In the genomic region with DNA sequence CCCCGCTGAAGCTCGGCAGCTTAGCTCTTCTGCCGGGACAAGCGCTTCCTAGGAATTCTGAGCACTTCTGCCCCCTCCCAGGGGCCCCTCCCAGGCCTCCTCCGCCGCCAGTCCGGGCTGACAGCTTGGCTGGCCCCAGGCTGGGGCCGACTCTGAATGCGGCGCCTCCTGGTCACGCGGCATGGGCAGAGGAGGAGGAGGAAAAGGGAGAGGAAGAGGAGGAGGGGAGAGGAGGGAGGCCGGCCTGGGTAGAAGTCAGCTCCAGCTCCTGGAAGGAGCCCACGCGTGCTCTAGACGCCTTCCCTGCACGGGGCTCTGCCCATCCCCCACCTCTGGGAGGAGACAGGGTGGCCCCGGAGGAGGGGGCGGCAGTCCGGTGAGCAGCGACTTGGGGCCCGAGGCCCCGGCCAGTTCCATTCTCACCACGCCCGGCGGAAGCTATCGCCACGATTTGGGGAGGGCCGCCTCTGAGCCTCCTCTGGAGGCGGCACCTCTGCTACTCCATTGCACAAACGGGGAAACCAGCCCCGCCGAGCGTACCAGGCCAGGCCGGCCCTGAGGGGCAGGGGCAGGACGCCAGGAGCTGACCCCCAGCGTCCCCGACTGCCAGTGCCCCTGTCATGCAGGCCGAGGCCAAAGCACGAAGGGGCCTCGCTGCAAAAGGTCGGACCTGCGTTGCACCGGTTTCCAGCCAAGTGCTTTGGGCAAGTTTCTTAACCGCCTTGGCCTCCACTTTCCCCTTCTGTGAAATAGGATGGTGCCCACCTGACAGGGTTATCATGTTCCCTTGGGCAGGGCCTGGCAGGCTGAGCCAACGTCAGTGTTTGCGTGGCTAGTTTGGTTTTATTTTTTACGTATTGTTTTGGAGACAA, we compare ENCODE assay signal across 8 cellular contexts. TPM values are rescaled to one million over a fixed set of nuclear protein-coding genes. Genes with fewer than 3 reads are reported as not detected.
A peak's percentile ranks its signal among the peaks of the same experiment; 100 is the strongest.
DNase-seq lines count a peak whose midpoint lies in the region; TF ChIP-seq lines count a peak whose summit lies in the region.

No MANE protein-coding gene starts in this region.

- H3K4me1 ChIP-seq in Caco-2 = peaks cover 31% of the 10 kb centered on the region
- H3K4me1 ChIP-seq in mucosa of stomach (ENCODE audit: control insufficient read depth, insufficient read depth, low read length) = peaks cover 19% of the 10 kb centered on the region

- H3K27ac Mint-ChIP-seq in Caco-2 (ENCODE audit: unreplicated experiment) = no peak overlapping the region

- POLR2A ChIA-PET in Caco-2 (lab: Charles Lee) = no interaction called here

- H3K9me3 ChIP-seq in Caco-2 (no peaks in the 10 kb centered on the region), mucosa of stomach (ENCODE audit: control insufficient read depth, low read length) (no peaks in the 10 kb centered on the region)

- peak overlapping the region; percentile 10 for H3K9ac ChIP-seq in mucosa of stomach (ENCODE audit: low read length)

- H3K27ac ChIP-seq in dorsolateral prefrontal cortex = peak overlapping the region in 34 of 59 donors; percentile 1 to 85 (median 48)

- peaks cover 24% of the 10 kb centered on the region for H3K4me1 Mint-ChIP-seq in Caco-2 (ENCODE audit: low read depth, unreplicated experiment)

- no peaks in the 10 kb centered on the region for H3K27me3 Mint-ChIP-seq in Caco-2 (ENCODE audit: insufficient read depth, unreplicated experiment)

- H3K9me3 Mint-ChIP-seq in Caco-2 (ENCODE audit: unreplicated experiment) = no peaks in the 10 kb centered on the region

- TF ChIP-seq CTCF in Caco-2 (IDR thresholded peaks at IDR 0.05; ENCODE audit: insufficient read depth in 1 of 2, low read depth in 1 of 2, low read length in 1 of 2, severe bottlenecking in 1 of 2, unreplicated experiment in 1 of 2) = no peak
- no peak for TF ChIP-seq CTCF in dorsolateral prefrontal cortex (IDR thresholded peaks at IDR 0.05 in 54 of 56, conservative IDR thresholded peaks at IDR 0.05 in 2 of 56; ENCODE audit: low read depth in 1 of 56, partially characterized antibody in 56 of 56)

- CTCF ChIA-PET in Caco-2 (lab: Charles Lee) = interaction anchor here (0.6 to 2.5 kb wide), 4 partner anchors 18 to 1764 kb away, joined by 3 to 8 read pairs (median 4); no protein-coding TSS in a partner anchor

- H3K4me3 ChIP-seq in Caco-2 (ENCODE audit: low read depth, low read length) (peak overlapping the region; percentile 63), dorsolateral prefrontal cortex (peak overlapping the region in 56 of 59 donors; percentile 8 to 97 (median 76)), mucosa of stomach (ENCODE audit: low read length) (peak overlapping the region; percentile 31)

- peaks cover 8% of the 10 kb centered on the region for H3K36me3 Mint-ChIP-seq in Caco-2 (ENCODE audit: insufficient read depth, unreplicated experiment)

- DNase-seq in Caco-2 (peak in 1 of 2 experiments; percentile 46), NOMO-1 (lab: John Stamatoyannopoulos, UW; ENCODE audit: unreplicated experiment in 2 of 2) (peak; percentile 40 to 74), dorsolateral prefrontal cortex (peak in 3 of 10 donors; percentile 15 to 49 (median 31)), NCI-H1105 (lab: John Stamatoyannopoulos, UW) (no peak), GF-D8 (lab: John Stamatoyannopoulos, UW) (no peak), NCI-H1092 treated with DMSO at 0.1 percent for 48 hours (lab: John Stamatoyannopoulos, UW) (no peak), NCI-H146 treated with DMSO at 0.1 percent for 48 hours (lab: John Stamatoyannopoulos, UW; ENCODE audit: unreplicated experiment) (no peak)

- H3K27me3 ChIP-seq in Caco-2 (replicated peaks; ENCODE audit: control insufficient read depth, insufficient read depth, low read length) (no peaks in the 10 kb centered on the region), dorsolateral prefrontal cortex (no peaks in the 10 kb centered on the region), mucosa of stomach (ENCODE audit: control insufficient read depth, insufficient read depth, low read length) (peaks cover 9% of the 10 kb centered on the region)

- peak overlapping the region; percentile 22 for H3K4me3 Mint-ChIP-seq in Caco-2 (ENCODE audit: unreplicated experiment)

- H3K36me3 ChIP-seq in Caco-2 (ENCODE audit: control insufficient read depth, insufficient read depth, low read length) (no peaks in the 10 kb centered on the region), mucosa of stomach (ENCODE audit: control insufficient read depth, insufficient read depth, low read length) (no peaks in the 10 kb centered on the region)

- intact Hi-C loops in Caco-2 (cut with micrococcal nuclease; ENCODE audit: unreplicated experiment) = no loop called here
- intact Hi-C loops in dorsolateral prefrontal cortex (cut with DNase I) = loop anchor here in 1 of 2 donors (10.0 kb wide), 1 partner anchor 101 kb away; the partner anchor contains the start of gene URI1

- no TSS peak for BruUV-seq in Caco-2 (replicated peaks; lab: Mats Ljungman, UMichigan)

RNA-seq across cellular contexts. Expression of gene CCNE1, which starts 31.6 kb away (rescaled TPM):
- total RNA-seq in Caco-2 (2022) = 29.7 and 33.2 TPM in 2 replicates
- 10 to 100 TPM in 1 of 120 experiments, 1 to 10 TPM in 119; 2.3 to 10.5 (median 5.5) TPM for total RNA-seq in dorsolateral prefrontal cortex

Comparison
In these comparisons a context has a peak if more than half of its experiments do, and no peak if none do; other contexts are left out.
1. DNase-seq: peak in NOMO-1 (2 of 2); none in NCI-H1105 (single experiment), GF-D8 (single experiment), NCI-H1092 treated with DMSO at 0.1 percent for 48 hours (single experiment) and NCI-H146 treated with DMSO at 0.1 percent for 48 hours (single experiment).
2. Peak in every context shown above with its lines, with median percentiles within 50 percentile points of each other: H3K4me3 ChIP-seq.